ENCODE assay signal across 21 cellular contexts in the genomic region with DNA sequence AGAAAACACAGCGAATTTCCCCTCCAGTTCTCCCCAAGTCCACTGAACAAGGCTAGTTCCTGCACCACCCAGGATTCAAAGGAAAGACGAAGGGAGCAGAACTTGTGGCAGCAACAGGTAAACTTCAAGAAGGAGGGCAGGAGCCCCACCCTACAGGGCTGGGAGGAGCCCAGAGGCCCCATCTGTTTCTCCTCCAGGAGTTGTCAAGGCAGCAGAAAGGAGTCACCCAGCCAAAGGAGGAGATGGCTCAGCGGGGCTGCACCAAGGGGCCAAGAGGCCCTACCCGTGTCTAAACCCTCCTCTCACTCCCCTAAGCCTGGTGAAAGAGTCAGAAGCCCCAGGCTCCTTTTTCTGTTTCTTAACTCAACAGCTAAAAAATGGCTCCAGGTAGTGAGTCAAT. TPM values are rescaled to one million over a fixed set of nuclear protein-coding genes. Genes with fewer than 3 reads are reported as not detected.
DNase-seq lines count a peak whose midpoint lies in the region; ATAC-seq and TF ChIP-seq lines count a peak whose summit lies in the region.
"Had no signal": no experiment of that assay in that cellular context is flagged by ENCODE, and none has a peak within 500 bp of the region (broad histone marks: within the 10 kb centered on the region; RNA-seq: fewer than 3 reads in every experiment).

No MANE protein-coding gene starts in this region.

- no peak overlapping the region for H3K23ac ChIP-seq in mesenchymal stem cell (ENCODE audit: low read length in 2 of 2)

- H3K27ac ChIP-seq in Panc1 (ENCODE audit: low read length) (no peak overlapping the region), mesenchymal stem cell (ENCODE audit: low read length, poor library complexity, severe bottlenecking) (no peak overlapping the region)
- H3K27ac ChIP-seq: dorsolateral prefrontal cortex, pancreas, right atrium auricular region, suprapubic skin had no signal

- no peak overlapping the region for H2AFZ ChIP-seq in mesenchymal stem cell (ENCODE audit: low read depth, low read length)

- H3K4me1 Mint-ChIP-seq in activated naive CD4-positive, alpha-beta T cell treated with anti-CD3 and anti-CD28 coated beads for 36 hours (ENCODE audit: low read depth) = peaks cover 2% of the 10 kb centered on the region
- peaks cover 0 to 16% (median 8%) of the 10 kb centered on the region in 4 donors for H3K4me1 Mint-ChIP-seq in naive thymus-derived CD8-positive, alpha-beta T cell

- H3K4me3 ChIP-seq in Panc1 (ENCODE audit: low read depth in 2 of 2, low read length in 2 of 2) (no peak overlapping the region), mesenchymal stem cell (ENCODE audit: insufficient read depth in 1 of 2, low read depth in 1 of 2, low read length in 2 of 2) (no peak overlapping the region)
- H3K4me3 ChIP-seq: dorsolateral prefrontal cortex, pancreas, right atrium auricular region, suprapubic skin had no signal

- H3K27me3 Mint-ChIP-seq in activated naive CD4-positive, alpha-beta T cell treated with anti-CD3 and anti-CD28 coated beads for 36 hours (ENCODE audit: low read depth) = no peaks in the 10 kb centered on the region
- peaks cover 0 to 3% (median 0%) of the 10 kb centered on the region in 5 donors for H3K27me3 Mint-ChIP-seq in naive thymus-derived CD8-positive, alpha-beta T cell
- H3K27me3 Mint-ChIP-seq: stimulated activated naive B cell treated with anti-CD40 and anti-IgM and Interleukin-4, amounts not matched to agents 10 μg/mL and 1 μg/mL and 100 μg/mL, for 72 hours had no signal

- intact Hi-C loops in activated naive CD4-positive, alpha-beta T cell treated with anti-CD3 and anti-CD28 coated beads for 36 hours (cut with micrococcal nuclease) = no loop called here
- intact Hi-C loops in Panc1 (cut with micrococcal nuclease; ENCODE audit: unreplicated experiment) = no loop called here

- H3K27me3 ChIP-seq in Panc1 (ENCODE audit: control insufficient read depth, insufficient read depth, low read length) (no peaks in the 10 kb centered on the region), mesenchymal stem cell (ENCODE audit: control insufficient read depth in 1 of 2, insufficient read depth in 1 of 2, low read length in 2 of 2) (peaks cover 0 to 6% of the 10 kb centered on the region in 2 experiments)
- H3K27me3 ChIP-seq: dorsolateral prefrontal cortex, pancreas, right atrium auricular region, suprapubic skin had no signal

- DNase-seq in activated naive CD4-positive, alpha-beta T cell treated with anti-CD3 and anti-CD28 coated beads, Interleukin-2, amount 50 U/mL, for 72 hours (ENCODE audit: low spot score in 2 of 2) = no peak
- DNase-seq in activated naive CD4-positive, alpha-beta T cell treated with anti-CD3 and anti-CD28 coated beads for 36 hours = no peak
- no peak for DNase-seq in Panc1 (ENCODE audit: low read depth, low spot score)
- no peak for DNase-seq in mesenchymal stem cell
- no peak for DNase-seq in NOMO-1 treated with dmso at 0.1 percent for 144 hours (lab: John Stamatoyannopoulos, UW; ENCODE audit: unreplicated experiment)
- DNase-seq in naive thymus-derived CD8-positive, alpha-beta T cell = no peak
- no peak for DNase-seq in NCI-H1694 (lab: John Stamatoyannopoulos, UW)
- DNase-seq: activated effector memory CD4-positive, alpha-beta T cell treated with Interleukin-2 at 50 U/mL for 16 hours; C1 segment of cervical spinal cord; dorsolateral prefrontal cortex; natural killer cell; NCI-H1092; NCI-H1930; NCI-H2227 treated with DMSO at 0.1 percent for 48 hours; NCI-H748 treated with DMSO at 0.1 percent for 48 hours; SIG-M5; stimulated activated CD4-positive, alpha-beta T cell treated with anti-CD3 and anti-CD28 coated beads, Interleukin-4, amount 100 ng/mL, for 1 hour; stimulated activated naive B cell treated with anti-CD40 and anti-IgM and Interleukin-4, amounts not matched to agents 10 μg/mL and 1 μg/mL and 100 μg/mL, for 72 hours had no signal

- H4K8ac ChIP-seq in mesenchymal stem cell (ENCODE audit: low read length) = peak overlapping the region; percentile 57

- H3K18ac ChIP-seq in mesenchymal stem cell (ENCODE audit: low read depth in 1 of 2, low read length in 2 of 2) = peak overlapping the region in 1 of 2 experiments; percentile 37

- no peaks in the 10 kb centered on the region for H3K36me3 ChIP-seq in Panc1 (ENCODE audit: control insufficient read depth, insufficient read depth, low read length)
- peaks cover 15 to 24% of the 10 kb centered on the region in 2 experiments for H3K36me3 ChIP-seq in mesenchymal stem cell (ENCODE audit: control insufficient read depth in 1 of 2, insufficient read depth in 2 of 2, low read depth in 1 of 2, low read length in 2 of 2)
- H3K36me3 ChIP-seq: pancreas, right atrium auricular region had no signal

- ATAC-seq in activated naive CD4-positive, alpha-beta T cell treated with anti-CD3 and anti-CD28 coated beads, Interleukin-2, amount 50 U/mL, for 72 hours = no peak
- ATAC-seq in Panc1 = no peak
- no peak for ATAC-seq in naive thymus-derived CD8-positive, alpha-beta T cell
- ATAC-seq: natural killer cell; stimulated activated naive B cell treated with anti-CD40 and anti-IgM and Interleukin-4, amounts not matched to agents 10 μg/mL and 1 μg/mL and 100 μg/mL, for 72 hours had no signal

- in situ Hi-C loops in Panc1 (cut with HindIII; ENCODE audit: low pct_unique_long_range_greater_than_20kb, low sequenced_read_pairs) = no loop called here

- H3K4me2 ChIP-seq in mesenchymal stem cell (ENCODE audit: low read length, poor library complexity, severe bottlenecking) = no peak overlapping the region

- H4K91ac ChIP-seq in mesenchymal stem cell (ENCODE audit: low read length) = no peak overlapping the region

- TF ChIP-seq CTCF in Panc1 (IDR thresholded peaks at IDR 0.05) = no peak

- no peak overlapping the region for H3K4ac ChIP-seq in mesenchymal stem cell (ENCODE audit: low read depth in 1 of 2, low read length in 2 of 2)

- no peak overlapping the region for H3K9ac ChIP-seq in mesenchymal stem cell (ENCODE audit: low read length)

- H3K9me3 ChIP-seq in Panc1 (ENCODE audit: control insufficient read depth, insufficient read depth, low read depth, low read length) (no peaks in the 10 kb centered on the region), mesenchymal stem cell (ENCODE audit: control insufficient read depth, low read length) (no peaks in the 10 kb centered on the region)
- H3K9me3 ChIP-seq: pancreas, right atrium auricular region, suprapubic skin had no signal

- no peaks in the 10 kb centered on the region for H3K4me1 ChIP-seq in Panc1 (ENCODE audit: control insufficient read depth, insufficient read depth, low read length)
- H3K4me1 ChIP-seq in mesenchymal stem cell (ENCODE audit: control insufficient read depth, insufficient read depth, low read depth, low read length) = peaks cover 12% of the 10 kb centered on the region
- H3K4me1 ChIP-seq: pancreas had no signal

- peak overlapping the region; percentile 41 to 79 for H3K27ac Mint-ChIP-seq in activated naive CD4-positive, alpha-beta T cell treated with anti-CD3 and anti-CD28 coated beads, Interleukin-2, amount 50 U/mL, for 72 hours
- no peak overlapping the region for H3K27ac Mint-ChIP-seq in activated naive CD4-positive, alpha-beta T cell treated with anti-CD3 and anti-CD28 coated beads for 36 hours
- H3K27ac Mint-ChIP-seq in naive thymus-derived CD8-positive, alpha-beta T cell = no peak overlapping the region
- H3K27ac Mint-ChIP-seq: natural killer cell; stimulated activated naive B cell treated with anti-CD40 and anti-IgM and Interleukin-4, amounts not matched to agents 10 μg/mL and 1 μg/mL and 100 μg/mL, for 72 hours had no signal

- no peak overlapping the region for H3K4me3 Mint-ChIP-seq in activated naive CD4-positive, alpha-beta T cell treated with anti-CD3 and anti-CD28 coated beads for 36 hours
- no peak overlapping the region for H3K4me3 Mint-ChIP-seq in naive thymus-derived CD8-positive, alpha-beta T cell
- H3K4me3 Mint-ChIP-seq: natural killer cell; stimulated activated naive B cell treated with anti-CD40 and anti-IgM and Interleukin-4, amounts not matched to agents 10 μg/mL and 1 μg/mL and 100 μg/mL, for 72 hours had no signal

- no peak overlapping the region for H2AK5ac ChIP-seq in mesenchymal stem cell (ENCODE audit: low read length, severe bottlenecking)

- H3K36me3 Mint-ChIP-seq in activated naive CD4-positive, alpha-beta T cell treated with anti-CD3 and anti-CD28 coated beads, Interleukin-2, amount 50 U/mL, for 72 hours = peaks cover 25 to 29% of the 10 kb centered on the region in 2 donors
- H3K36me3 Mint-ChIP-seq in activated naive CD4-positive, alpha-beta T cell treated with anti-CD3 and anti-CD28 coated beads for 36 hours (ENCODE audit: low read depth) = peaks cover 43% of the 10 kb centered on the region
- H3K36me3 Mint-ChIP-seq in naive thymus-derived CD8-positive, alpha-beta T cell = peaks cover 0 to 7% (median 0%) of the 10 kb centered on the region in 3 donors
- H3K36me3 Mint-ChIP-seq: natural killer cell had no signal

- no peaks in the 10 kb centered on the region for H3K9me3 Mint-ChIP-seq in activated naive CD4-positive, alpha-beta T cell treated with anti-CD3 and anti-CD28 coated beads, Interleukin-2, amount 50 U/mL, for 72 hours
- H3K9me3 Mint-ChIP-seq in activated naive CD4-positive, alpha-beta T cell treated with anti-CD3 and anti-CD28 coated beads for 36 hours = no peaks in the 10 kb centered on the region
- H3K9me3 Mint-ChIP-seq in naive thymus-derived CD8-positive, alpha-beta T cell = no peaks in the 10 kb centered on the region
- H3K9me3 Mint-ChIP-seq: natural killer cell; stimulated activated naive B cell treated with anti-CD40 and anti-IgM and Interleukin-4, amounts not matched to agents 10 μg/mL and 1 μg/mL and 100 μg/mL, for 72 hours had no signal

- H3K14ac ChIP-seq in mesenchymal stem cell (ENCODE audit: low read length in 2 of 2) = no peak overlapping the region

- CTCF ChIA-PET in activated naive CD4-positive, alpha-beta T cell treated with anti-CD3 and anti-CD28 coated beads for 36 hours (lab: Charles Lee) = no interaction called here
- CTCF ChIA-PET in Panc1 (lab: Charles Lee) = interaction anchor here (0.5 kb wide), 1 partner anchor 19 kb away, joined by 5 read pairs; no protein-coding TSS in a partner anchor

- TSS peak; percentile 64 for BruUV-seq in Panc1 (replicated peaks; lab: Mats Ljungman, UMichigan)

- WGBS in mesenchymal stem cell = 93% methylated on average over 3 of the region's 4 CpGs

- POLR2A ChIA-PET in Panc1 (lab: Charles Lee) = no interaction called here
- POLR2A ChIA-PET in naive thymus-derived CD8-positive, alpha-beta T cell (lab: Charles Lee) = interaction anchor here (0.6 kb wide), 1 partner anchor 22 kb away, joined by 3 read pairs; no protein-coding TSS in a partner anchor

- no peak overlapping the region for H2BK12ac ChIP-seq in mesenchymal stem cell (ENCODE audit: low read length in 2 of 2)

- H2BK5ac ChIP-seq in mesenchymal stem cell (ENCODE audit: low read depth, low read length, poor library complexity, severe bottlenecking) = no peak overlapping the region

- H3K79me1 ChIP-seq in mesenchymal stem cell (replicated peaks; ENCODE audit: low read length, poor library complexity, severe bottlenecking) = no peaks in the 10 kb centered on the region

- H2BK120ac ChIP-seq in mesenchymal stem cell (ENCODE audit: low read depth, low read length) = peak overlapping the region; percentile 67

- H2BK15ac ChIP-seq in mesenchymal stem cell (ENCODE audit: low read depth, poor library complexity, severe bottlenecking) = no peak overlapping the region

RNA-seq across cellular contexts. Expression of a gene that starts 1.8 kb away (rescaled TPM):
- total RNA-seq in activated naive CD4-positive, alpha-beta T cell treated with anti-CD3 and anti-CD28 coated beads, Interleukin-2, amount 50 U/mL, for 72 hours = 10 to 100 TPM; 13.3 to 21.3 TPM
- total RNA-seq in activated naive CD4-positive, alpha-beta T cell treated with anti-CD3 and anti-CD28 coated beads for 36 hours = 10 to 100 TPM in 1 of 2 experiments, 1 to 10 TPM in 1; 9.8 to 10.5 TPM
- 6.3 TPM for total RNA-seq in Panc1 (2021; ENCODE audit: unreplicated experiment)
- 2.9 TPM for polyA plus RNA-seq in Panc1 (2012; ENCODE audit: insufficient read length)
- polyA plus RNA-seq in mesenchymal stem cell (2013, experiment 1 of 2) = 0.87 TPM
- polyA plus RNA-seq in mesenchymal stem cell (2013, experiment 2 of 2) = 0.15 TPM
- 1 to 10 TPM; 1.6 to 2.1 TPM for total RNA-seq in naive thymus-derived CD8-positive, alpha-beta T cell
- not detected for polyA plus RNA-seq in naive thymus-derived CD8-positive, alpha-beta T cell
- total RNA-seq: right atrium auricular region had no signal

RNA-seq across cellular contexts. Expression of a gene that starts 12.9 kb away (rescaled TPM):
- 1 to 10 TPM in 1 of 2 donors, under 1 TPM in 1; 0.68 to 2.6 TPM for total RNA-seq in activated naive CD4-positive, alpha-beta T cell treated with anti-CD3 and anti-CD28 coated beads, Interleukin-2, amount 50 U/mL, for 72 hours
- total RNA-seq in activated naive CD4-positive, alpha-beta T cell treated with anti-CD3 and anti-CD28 coated beads for 36 hours = under 1 TPM; 0.69 to 0.89 TPM
- 4.3 TPM for total RNA-seq in Panc1 (2021; ENCODE audit: unreplicated experiment)
- polyA plus RNA-seq in Panc1 (2012; ENCODE audit: insufficient read length) = 2.7 TPM
- polyA plus RNA-seq in mesenchymal stem cell (2013, experiment 1 of 2) = 0.39 TPM
- polyA plus RNA-seq in mesenchymal stem cell (2013, experiment 2 of 2) = 0.16 TPM
- under 1 TPM; 0.47 to 0.52 TPM for total RNA-seq in naive thymus-derived CD8-positive, alpha-beta T cell
- under 1 TPM in 1 of 3 donors, not detected in 2; 0.34 TPM for polyA plus RNA-seq in naive thymus-derived CD8-positive, alpha-beta T cell

RNA-seq across cellular contexts. Expression of a gene that starts 24.4 kb away (rescaled TPM):
- 100 to 1,000 TPM; 116 to 158 TPM for total RNA-seq in activated naive CD4-positive, alpha-beta T cell treated with anti-CD3 and anti-CD28 coated beads, Interleukin-2, amount 50 U/mL, for 72 hours
- 100 to 1,000 TPM; 101 to 105 TPM for total RNA-seq in activated naive CD4-positive, alpha-beta T cell treated with anti-CD3 and anti-CD28 coated beads for 36 hours
- 38.1 TPM for total RNA-seq in Panc1 (2021; ENCODE audit: unreplicated experiment)
- polyA plus RNA-seq in Panc1 (2012; ENCODE audit: insufficient read length) = 13.2 TPM
- 8.2 TPM for polyA plus RNA-seq in mesenchymal stem cell (2013, experiment 1 of 2)
- 6.3 TPM for polyA plus RNA-seq in mesenchymal stem cell (2013, experiment 2 of 2)
- total RNA-seq in naive thymus-derived CD8-positive, alpha-beta T cell = 1 to 10 TPM; 7.2 to 8.3 TPM
- 1 to 10 TPM in 2 of 3 donors, under 1 TPM in 1; 0.61 to 1.1 (median 1.1) TPM for polyA plus RNA-seq in naive thymus-derived CD8-positive, alpha-beta T cell

RNA-seq across cellular contexts. Expression of a gene that starts 27.9 kb away (rescaled TPM):
- 100 to 1,000 TPM; 440 to 455 TPM for total RNA-seq in activated naive CD4-positive, alpha-beta T cell treated with anti-CD3 and anti-CD28 coated beads, Interleukin-2, amount 50 U/mL, for 72 hours
- 100 to 1,000 TPM; 348 to 353 TPM for total RNA-seq in activated naive CD4-positive, alpha-beta T cell treated with anti-CD3 and anti-CD28 coated beads for 36 hours
- 583 TPM for total RNA-seq in Panc1 (2021; ENCODE audit: unreplicated experiment)
- polyA plus RNA-seq in Panc1 (2012; ENCODE audit: insufficient read length) = 576 TPM
- polyA plus RNA-seq in mesenchymal stem cell (2013, experiment 1 of 2) = 472 TPM
- polyA plus RNA-seq in mesenchymal stem cell (2013, experiment 2 of 2) = 466 TPM
- 10 to 100 TPM; 23.7 to 27.1 TPM for total RNA-seq in naive thymus-derived CD8-positive, alpha-beta T cell
- polyA plus RNA-seq in naive thymus-derived CD8-positive, alpha-beta T cell = 100 to 1,000 TPM in 2 of 3 donors, 10 to 100 TPM in 1; 95.1 to 345 (median 114) TPM

RNA-seq across cellular contexts. Expression of a gene that starts 31.3 kb away (rescaled TPM):
- total RNA-seq in activated naive CD4-positive, alpha-beta T cell treated with anti-CD3 and anti-CD28 coated beads, Interleukin-2, amount 50 U/mL, for 72 hours = 100 to 1,000 TPM in 1 of 2 donors, 10 to 100 TPM in 1; 57.7 to 127 TPM
- total RNA-seq in activated naive CD4-positive, alpha-beta T cell treated with anti-CD3 and anti-CD28 coated beads for 36 hours = 100 to 1,000 TPM; 157 to 161 TPM
- total RNA-seq in Panc1 (2021; ENCODE audit: unreplicated experiment) = 229 TPM
- 274 TPM for polyA plus RNA-seq in Panc1 (2012; ENCODE audit: insufficient read length)
- polyA plus RNA-seq in mesenchymal stem cell (2013, experiment 1 of 2) = 36.2 TPM
- 34.7 TPM for polyA plus RNA-seq in mesenchymal stem cell (2013, experiment 2 of 2)
- total RNA-seq in naive thymus-derived CD8-positive, alpha-beta T cell = 10 to 100 TPM; 37.6 to 40.3 TPM
- polyA plus RNA-seq in naive thymus-derived CD8-positive, alpha-beta T cell = 10 to 100 TPM; 27.5 to 37.8 (median 30.3) TPM

Comparison
In these comparisons a context has a peak if more than half of its experiments do, and no peak if none do; other contexts are left out.
1. H3K27ac Mint-ChIP-seq: peak in activated naive CD4-positive, alpha-beta T cell treated with anti-CD3 and anti-CD28 coated beads, Interleukin-2, amount 50 U/mL, for 72 hours (2 of 2); none in activated naive CD4-positive, alpha-beta T cell treated with anti-CD3 and anti-CD28 coated beads for 36 hours (single experiment) and naive thymus-derived CD8-positive, alpha-beta T cell (0 of 10).